36 cellular contexts compared by ENCODE assay signal in genomic region chr21:26563977-26564503, GRCh38. TPM values are rescaled to one million over a fixed set of nuclear protein-coding genes. Genes with fewer than 3 reads are reported as not detected.
"Had no signal": no experiment of that assay in that cellular context is flagged by ENCODE, and none has a peak within 500 bp of the region (broad histone marks: within the 10 kb centered on the region; RNA-seq: fewer than 3 reads in every experiment).

No MANE protein-coding gene starts in this region.

- H3K36me3 Mint-ChIP-seq: activated CD4-positive, alpha-beta memory T cell treated with anti-CD3 and anti-CD28 coated beads for 36 hours; activated naive CD4-positive, alpha-beta T cell treated with anti-CD3 and anti-CD28 coated beads, Interleukin-2, amount 50 U/mL, for 72 hours had no signal

- H3K27ac Mint-ChIP-seq: activated B cell treated with CpG ODN at 0.5 μM for 24 hours; activated CD4-positive, alpha-beta memory T cell treated with anti-CD3 and anti-CD28 coated beads for 36 hours; activated naive CD4-positive, alpha-beta T cell treated with anti-CD3 and anti-CD28 coated beads for 36 hours; activated naive CD4-positive, alpha-beta T cell treated with anti-CD3 and anti-CD28 coated beads, Interleukin-2, amount 50 U/mL, for 72 hours; activated T-helper 1 cell treated with anti-CD3 and anti-CD28 coated beads, Interleukin-12 subunit alpha, Interleukin-12 subunit beta, Interleukin-2, Interleukin-4 antibody, amounts not matched to agents 30 ng/mL and 10 ng/mL and 1 ng/mL, durations not matched to agents 14 hours and 24 hours and 36 hours; brain; T-helper 1 cell treated with Interleukin-12 subunit alpha and Interleukin-12 subunit beta and Interleukin-4 antibody, amounts not matched to agents 30 μg/mL and 1 μg/mL, for 36 hours had no signal

- H3K4me1 Mint-ChIP-seq: activated B cell treated with CpG ODN at 0.5 μM for 24 hours had no signal

- DNase-seq: activated B cell treated with CpG ODN at 0.5 μM for 24 hours; activated CD4-positive, alpha-beta memory T cell treated with anti-CD3 and anti-CD28 coated beads for 36 hours; activated CD4-positive, alpha-beta T cell treated with anti-CD3 and anti-CD28 coated beads for 4 hours; activated CD4-positive, alpha-beta T cell treated with anti-CD3 and anti-CD28 coated beads, Interleukin-2, amount 50 U/mL, for 1 hour; activated CD4-positive, CD25-positive, alpha-beta regulatory T cell treated with anti-CD3 and anti-CD28 coated beads, Interleukin-2, amount 50 U/mL, for 72 hours; activated CD8-positive, alpha-beta memory T cell treated with anti-CD3 and anti-CD28 coated beads, Interleukin-2, amount 50 U/mL, for 4 hours; activated gamma-delta T cell treated with Interleukin-2 at 50 U/mL for 16 hours; activated naive CD4-positive, alpha-beta T cell treated with anti-CD3 and anti-CD28 coated beads for 36 hours; activated T-cell treated with anti-CD3 and anti-CD28 coated beads for 4 hours; activated T-cell treated with anti-CD3 and anti-CD28 coated beads, Interleukin-2, amount 50 U/mL, for 4 hours; adrenal gland; anterior cingulate cortex; caudate nucleus; Karpas-422; KBM-7; NCI-H1105; NCI-H1417 treated with DMSO at 0.1 percent for 48 hours; NCI-H187 treated with DMSO at 0.1 percent for 48 hours; NCI-H2081; NCI-H2171 treated with DMSO at 0.1 percent for 48 hours; NCI-H226; NCI-H446 treated with DMSO at 0.1 percent for 48 hours; NCI-H524; NCI-H69; PC-9; SHP77; SJCRH30; SK-N-SH had no signal

- H3K4me3 ChIP-seq: adrenal gland, PC-9, SJCRH30 had no signal

- H3K27ac ChIP-seq: adrenal gland, PC-9, RWPE1, SJCRH30, VCaP had no signal

- ATAC-seq: activated naive CD4-positive, alpha-beta T cell treated with anti-CD3 and anti-CD28 coated beads, Interleukin-2, amount 50 U/mL, for 72 hours; activated T-cell treated with anti-CD3 and anti-CD28 coated beads, Interleukin-2, amount 50 U/mL, for 4 hours had no signal

- H3K27me3 Mint-ChIP-seq: activated B cell treated with CpG ODN at 0.5 μM for 24 hours had no signal

- H3K9me3 ChIP-seq: adrenal gland, SJCRH30, SK-N-SH had no signal

- H3K9me3 Mint-ChIP-seq: activated CD4-positive, alpha-beta memory T cell treated with anti-CD3 and anti-CD28 coated beads for 36 hours; activated naive CD4-positive, alpha-beta T cell treated with anti-CD3 and anti-CD28 coated beads for 36 hours; activated naive CD4-positive, alpha-beta T cell treated with anti-CD3 and anti-CD28 coated beads, Interleukin-2, amount 50 U/mL, for 72 hours; activated T-cell treated with anti-CD3 and anti-CD28 coated beads, Interleukin-2, amount 50 U/mL, for 4 hours; activated T-helper 1 cell treated with anti-CD3 and anti-CD28 coated beads, Interleukin-12 subunit alpha, Interleukin-12 subunit beta, Interleukin-2, Interleukin-4 antibody, amounts not matched to agents 30 ng/mL and 10 ng/mL and 1 ng/mL, durations not matched to agents 14 hours and 24 hours and 36 hours; T-helper 1 cell treated with Interleukin-12 subunit alpha and Interleukin-12 subunit beta and Interleukin-4 antibody, amounts not matched to agents 30 μg/mL and 1 μg/mL, for 36 hours had no signal

- H3K4me1 ChIP-seq: SJCRH30 had no signal

- H3K27me3 ChIP-seq: adrenal gland, SJCRH30 had no signal

- H3K4me3 Mint-ChIP-seq: activated B cell treated with CpG ODN at 0.5 μM for 24 hours; activated CD4-positive, alpha-beta memory T cell treated with anti-CD3 and anti-CD28 coated beads for 36 hours; activated naive CD4-positive, alpha-beta T cell treated with anti-CD3 and anti-CD28 coated beads for 36 hours; activated T-cell treated with anti-CD3 and anti-CD28 coated beads, Interleukin-2, amount 50 U/mL, for 4 hours; activated T-helper 1 cell treated with anti-CD3 and anti-CD28 coated beads, Interleukin-12 subunit alpha, Interleukin-12 subunit beta, Interleukin-2, Interleukin-4 antibody, amounts not matched to agents 30 ng/mL and 10 ng/mL and 1 ng/mL, durations not matched to agents 14 hours and 24 hours and 36 hours; brain; T-helper 1 cell treated with Interleukin-12 subunit alpha and Interleukin-12 subunit beta and Interleukin-4 antibody, amounts not matched to agents 30 μg/mL and 1 μg/mL, for 36 hours had no signal

RNA-seq across cellular contexts. Expression of gene CYYR1, which starts 9.0 kb away (rescaled TPM):
- total RNA-seq: activated B cell treated with CpG ODN at 0.5 μM for 24 hours; activated CD4-positive, alpha-beta memory T cell treated with anti-CD3 and anti-CD28 coated beads for 36 hours; activated naive CD4-positive, alpha-beta T cell treated with anti-CD3 and anti-CD28 coated beads for 36 hours; activated naive CD4-positive, alpha-beta T cell treated with anti-CD3 and anti-CD28 coated beads, Interleukin-2, amount 50 U/mL, for 72 hours; activated T-helper 1 cell treated with anti-CD3 and anti-CD28 coated beads, Interleukin-12 subunit alpha, Interleukin-12 subunit beta, Interleukin-2, Interleukin-4 antibody, amounts not matched to agents 30 ng/mL and 10 ng/mL and 1 ng/mL, durations not matched to agents 14 hours and 24 hours and 36 hours; MCF 10A; OCI-LY7; PC-9 had no signal
- polyA plus RNA-seq: SK-N-SH had no signal
